ENCODE assay signal across 8 cellular contexts in the genomic region with DNA sequence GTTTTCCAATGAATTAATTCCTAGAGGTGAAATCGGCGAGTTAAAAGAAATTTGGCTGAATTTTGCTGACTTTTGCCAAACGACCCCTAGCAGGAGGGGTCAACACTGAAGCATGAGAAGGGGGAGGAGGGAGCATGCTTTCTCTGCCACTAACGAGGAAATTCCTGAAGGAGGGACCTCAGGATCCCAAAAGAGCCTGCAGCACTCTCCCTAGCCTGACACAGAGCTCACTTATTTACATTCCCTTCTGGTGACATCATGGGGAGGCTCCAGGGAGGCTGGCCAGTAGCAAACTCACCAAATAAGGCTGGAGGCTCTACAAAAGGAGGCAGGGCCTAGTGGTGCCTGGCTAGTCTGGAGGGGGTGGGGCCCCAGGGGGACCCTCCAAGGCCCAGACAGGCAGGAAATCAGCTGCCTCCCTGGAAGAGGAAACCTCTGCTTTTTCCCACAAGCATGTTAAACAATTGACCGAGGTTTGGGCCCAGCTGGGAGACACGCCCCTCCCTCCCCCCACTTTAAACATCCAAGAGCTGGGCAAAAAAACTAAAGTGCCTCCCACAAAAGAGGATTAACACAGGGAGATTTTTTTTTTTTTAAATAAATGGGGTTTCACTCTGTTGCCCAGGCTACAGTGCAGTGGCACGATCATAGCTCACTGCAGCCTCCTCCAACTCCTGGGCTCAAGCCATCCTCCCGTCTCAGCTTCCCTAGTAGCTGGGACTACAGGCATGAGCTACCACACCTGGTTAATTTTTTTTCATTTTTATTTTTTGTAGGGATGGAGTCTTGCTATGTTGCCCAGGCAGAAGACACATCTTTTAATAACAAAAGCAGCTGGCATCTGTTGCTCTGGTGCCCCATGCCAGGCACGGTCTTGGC. TPM values are rescaled to one million over a fixed set of nuclear protein-coding genes. Genes with fewer than 3 reads are reported as not detected.
A peak's percentile ranks its signal among the peaks of the same experiment; 100 is the strongest.
DNase-seq lines count a peak whose midpoint lies in the region; ATAC-seq and TF ChIP-seq lines count a peak whose summit lies in the region.

No MANE protein-coding gene starts in this region.

- TF ChIP-seq CTCF in endothelial cell (IDR thresholded peaks at IDR 0.05; ENCODE audit: unreplicated experiment), result no peak

- no peak overlapping the region for H3K27ac Mint-ChIP-seq in activated naive CD4-positive, alpha-beta T cell treated with anti-CD3 and anti-CD28 coated beads, Interleukin-2, amount 50 U/mL, for 24 hours
- H3K27ac Mint-ChIP-seq in activated naive CD4-positive, alpha-beta T cell treated with anti-CD3 and anti-CD28 coated beads, Interleukin-2, amount 50 U/mL, for 72 hours, result peak overlapping the region in 1 of 2 donors; percentile 90
- peak overlapping the region; percentile 98 for H3K27ac Mint-ChIP-seq in endothelial cell (ENCODE audit: unreplicated experiment)

- 7% methylated on average over 6 of the region's 9 CpGs for WGBS in mesenchymal stem cell

- H3K14ac ChIP-seq in mesenchymal stem cell (ENCODE audit: low read length in 2 of 2), result peak overlapping the region; percentile 28 to 41

- peak overlapping the region; percentile 93 for H2BK5ac ChIP-seq in mesenchymal stem cell (ENCODE audit: low read depth, low read length, poor library complexity, severe bottlenecking)

- H2AK5ac ChIP-seq in mesenchymal stem cell (ENCODE audit: low read length, severe bottlenecking), result peak overlapping the region; percentile 99

- peaks cover 7% of the 10 kb centered on the region for H3K79me1 ChIP-seq in mesenchymal stem cell (replicated peaks; ENCODE audit: low read length, poor library complexity, severe bottlenecking)

- peak overlapping the region; percentile 54 for H2BK120ac ChIP-seq in mesenchymal stem cell (ENCODE audit: low read depth, low read length)

- H3K27me3 Mint-ChIP-seq in activated naive CD4-positive, alpha-beta T cell treated with anti-CD3 and anti-CD28 coated beads, Interleukin-2, amount 50 U/mL, for 24 hours, result no peaks in the 10 kb centered on the region
- H3K27me3 Mint-ChIP-seq in endothelial cell (ENCODE audit: unreplicated experiment), result peaks cover 17% of the 10 kb centered on the region

- no peaks in the 10 kb centered on the region for H3K27me3 ChIP-seq in mesenchymal stem cell (ENCODE audit: control insufficient read depth in 1 of 2, insufficient read depth in 1 of 2, low read length in 2 of 2)

- peak overlapping the region; percentile 30 for H4K91ac ChIP-seq in mesenchymal stem cell (ENCODE audit: low read length)

- H2BK12ac ChIP-seq in mesenchymal stem cell (ENCODE audit: low read length in 2 of 2), result peak overlapping the region in 1 of 2 experiments; percentile 86

- no peak for DNase-seq in activated naive CD4-positive, alpha-beta T cell treated with anti-CD3 and anti-CD28 coated beads, Interleukin-2, amount 50 U/mL, for 72 hours (ENCODE audit: low spot score in 2 of 2)
- DNase-seq in RPMI7951 (ENCODE audit: low read depth), result peak; percentile 99
- DNase-seq in endothelial cell (ENCODE audit: low spot score), result peak; percentile 90
- peak; percentile 100 for DNase-seq in mesenchymal stem cell
- DNase-seq in ureter (ENCODE audit: low spot score), result peak; percentile 89
- no peak for DNase-seq in GF-D8 (lab: John Stamatoyannopoulos, UW)

- peaks cover 27% of the 10 kb centered on the region for H3K4me1 ChIP-seq in mesenchymal stem cell (ENCODE audit: control insufficient read depth, insufficient read depth, low read depth, low read length)

- no peaks in the 10 kb centered on the region for H3K9me3 ChIP-seq in mesenchymal stem cell (ENCODE audit: control insufficient read depth, low read length)

- peaks cover 47 to 49% of the 10 kb centered on the region in 2 experiments for H3K36me3 ChIP-seq in mesenchymal stem cell (ENCODE audit: control insufficient read depth in 1 of 2, insufficient read depth in 2 of 2, low read depth in 1 of 2, low read length in 2 of 2)

- H3K27ac ChIP-seq in mesenchymal stem cell (ENCODE audit: low read length, poor library complexity, severe bottlenecking), result peak overlapping the region; percentile 100

- H3K4me2 ChIP-seq in mesenchymal stem cell (ENCODE audit: low read length, poor library complexity, severe bottlenecking), result peak overlapping the region; percentile 92

- peaks cover 2% of the 10 kb centered on the region for H3K36me3 Mint-ChIP-seq in activated naive CD4-positive, alpha-beta T cell treated with anti-CD3 and anti-CD28 coated beads, Interleukin-2, amount 50 U/mL, for 24 hours
- peaks cover 5 to 8% of the 10 kb centered on the region in 2 donors for H3K36me3 Mint-ChIP-seq in activated naive CD4-positive, alpha-beta T cell treated with anti-CD3 and anti-CD28 coated beads, Interleukin-2, amount 50 U/mL, for 72 hours
- peaks cover 32% of the 10 kb centered on the region for H3K36me3 Mint-ChIP-seq in endothelial cell (ENCODE audit: low read depth, unreplicated experiment)

- peak overlapping the region; percentile 73 to 91 for H3K4ac ChIP-seq in mesenchymal stem cell (ENCODE audit: low read depth in 1 of 2, low read length in 2 of 2)

- H2BK15ac ChIP-seq in mesenchymal stem cell (ENCODE audit: low read depth, poor library complexity, severe bottlenecking), result peak overlapping the region; percentile 13

- H3K9ac ChIP-seq in mesenchymal stem cell (ENCODE audit: low read length), result peak overlapping the region; percentile 89

- peaks cover 28% of the 10 kb centered on the region for H3K4me1 Mint-ChIP-seq in activated naive CD4-positive, alpha-beta T cell treated with anti-CD3 and anti-CD28 coated beads, Interleukin-2, amount 50 U/mL, for 24 hours
- peaks cover 30% of the 10 kb centered on the region for H3K4me1 Mint-ChIP-seq in endothelial cell (ENCODE audit: unreplicated experiment)

- H3K18ac ChIP-seq in mesenchymal stem cell (ENCODE audit: low read depth in 1 of 2, low read length in 2 of 2), result peak overlapping the region; percentile 52 to 89

- peak overlapping the region; percentile 40 for H3K4me3 Mint-ChIP-seq in activated naive CD4-positive, alpha-beta T cell treated with anti-CD3 and anti-CD28 coated beads, Interleukin-2, amount 50 U/mL, for 24 hours
- H3K4me3 Mint-ChIP-seq in endothelial cell (ENCODE audit: unreplicated experiment), result peak overlapping the region; percentile 97

- ATAC-seq in activated naive CD4-positive, alpha-beta T cell treated with anti-CD3 and anti-CD28 coated beads, Interleukin-2, amount 50 U/mL, for 72 hours, result no peak
- ATAC-seq in GM21529 (IDR thresholded peaks at IDR 0.05; ENCODE audit: unreplicated experiment), result no peak

- H3K4me3 ChIP-seq in mesenchymal stem cell (ENCODE audit: insufficient read depth in 1 of 2, low read depth in 1 of 2, low read length in 2 of 2), result peak overlapping the region in 1 of 2 experiments; percentile 79

- no peaks in the 10 kb centered on the region for H3K9me3 Mint-ChIP-seq in activated naive CD4-positive, alpha-beta T cell treated with anti-CD3 and anti-CD28 coated beads, Interleukin-2, amount 50 U/mL, for 24 hours
- H3K9me3 Mint-ChIP-seq in activated naive CD4-positive, alpha-beta T cell treated with anti-CD3 and anti-CD28 coated beads, Interleukin-2, amount 50 U/mL, for 72 hours, result no peaks in the 10 kb centered on the region
- no peaks in the 10 kb centered on the region for H3K9me3 Mint-ChIP-seq in endothelial cell (ENCODE audit: unreplicated experiment)

- H4K8ac ChIP-seq in mesenchymal stem cell (ENCODE audit: low read length), result no peak overlapping the region

- H2AFZ ChIP-seq in mesenchymal stem cell (ENCODE audit: low read depth, low read length), result no peak overlapping the region

- no peak overlapping the region for H3K23ac ChIP-seq in mesenchymal stem cell (ENCODE audit: low read length in 2 of 2)

RNA-seq across cellular contexts. Expression of gene DAPK3, which starts 2.1 kb away (rescaled TPM):
- total RNA-seq in activated naive CD4-positive, alpha-beta T cell treated with anti-CD3 and anti-CD28 coated beads, Interleukin-2, amount 50 U/mL, for 72 hours, result 10 to 100 TPM; 28.4 to 61.4 TPM
- 54.1 and 74.7 TPM in 2 replicates for total RNA-seq in RPMI7951 (2014; rRNA removed; shearing (Covaris generic))
- total RNA-seq in endothelial cell (ENCODE audit: unreplicated experiment), result 316 TPM
- 83.5 TPM for polyA plus RNA-seq in mesenchymal stem cell (2013, experiment 1 of 2)
- polyA plus RNA-seq in mesenchymal stem cell (2013, experiment 2 of 2), result 80.6 TPM
- total RNA-seq in ureter, result 53.0 TPM

RNA-seq across cellular contexts. Expression of gene EEF2, which starts 16.5 kb away (rescaled TPM):
- total RNA-seq in activated naive CD4-positive, alpha-beta T cell treated with anti-CD3 and anti-CD28 coated beads, Interleukin-2, amount 50 U/mL, for 72 hours, result 1,000 to 10,000 TPM; 3,216 to 3,705 TPM
- total RNA-seq in RPMI7951 (2014; rRNA removed; shearing (Covaris generic)), result 579 and 603 TPM in 2 replicates
- total RNA-seq in endothelial cell (ENCODE audit: unreplicated experiment) (2,896 TPM), ureter (2,169 TPM)
- polyA plus RNA-seq in mesenchymal stem cell (2013, experiment 1 of 2), result 2,485 TPM
- 2,452 TPM for polyA plus RNA-seq in mesenchymal stem cell (2013, experiment 2 of 2)

RNA-seq across cellular contexts. Expression of gene NMRK2, which starts 35.9 kb away (rescaled TPM):
- not detected for total RNA-seq in activated naive CD4-positive, alpha-beta T cell treated with anti-CD3 and anti-CD28 coated beads, Interleukin-2, amount 50 U/mL, for 72 hours
- total RNA-seq in RPMI7951 (2014; rRNA removed; shearing (Covaris generic)), result not detected in 2 replicates
- total RNA-seq in endothelial cell (ENCODE audit: unreplicated experiment) (1.4 TPM), ureter (not detected)
- not detected for polyA plus RNA-seq in mesenchymal stem cell (2013, experiment 1 of 2)
- not detected for polyA plus RNA-seq in mesenchymal stem cell (2013, experiment 2 of 2)

RNA-seq across cellular contexts. Expression of gene PIAS4, which starts 38.7 kb away (rescaled TPM):
- 10 to 100 TPM; 28.0 to 30.6 TPM for total RNA-seq in activated naive CD4-positive, alpha-beta T cell treated with anti-CD3 and anti-CD28 coated beads, Interleukin-2, amount 50 U/mL, for 72 hours
- 12.5 and 15.9 TPM in 2 replicates for total RNA-seq in RPMI7951 (2014; rRNA removed; shearing (Covaris generic))
- 41.2 TPM for total RNA-seq in endothelial cell (ENCODE audit: unreplicated experiment)
- 49.3 TPM for polyA plus RNA-seq in mesenchymal stem cell (2013, experiment 1 of 2)
- polyA plus RNA-seq in mesenchymal stem cell (2013, experiment 2 of 2), result 49.4 TPM
- 27.3 TPM for total RNA-seq in ureter

Comparison
In these comparisons a context has a peak if more than half of its experiments do, and no peak if none do; other contexts are left out.
1. DNase-seq: peak in RPMI7951 (single experiment), endothelial cell (single experiment), mesenchymal stem cell (single experiment) and ureter (single experiment); none in activated naive CD4-positive, alpha-beta T cell treated with anti-CD3 and anti-CD28 coated beads, Interleukin-2, amount 50 U/mL, for 72 hours (0 of 2) and GF-D8 (single experiment).